Comparison of ENCODE assay signal across 16 cellular contexts in genomic region chr7:133741078-133741477, GRCh38.
"Had no signal": no experiment of that assay in that cellular context is flagged by ENCODE, and none has a peak within 500 bp of the region (broad histone marks: within the 10 kb centered on the region; RNA-seq: fewer than 3 reads in every experiment).

No MANE protein-coding gene starts in this region.

- H3K36me3 ChIP-seq: MG63 had no signal

- H3K4me3 ChIP-seq: MG63 had no signal

- DNase-seq: KBM-7, MG63, NCI-H1092, NCI-H1105 treated with DMSO at 0.1 percent for 48 hours, NCI-H1417 treated with DMSO at 0.1 percent for 48 hours, NCI-H146, NCI-H1694 treated with DMSO at 0.1 percent for 48 hours, NCI-H1930, NCI-H2081, NCI-H2107, NCI-H226, NCI-H510A, NCI-H524 treated with DMSO at 0.1 percent for 48 hours, NCI-H69, NCI-H774, SHP77 had no signal

- H3K27me3 ChIP-seq: MG63 had no signal

- H3K9me3 ChIP-seq: MG63 had no signal
